In genomic region chr6:6843057-6843627, GRCh38 we compare ENCODE assay signal across 16 cellular contexts.
DNase-seq lines count a peak whose midpoint lies in the region; ATAC-seq and TF ChIP-seq lines count a peak whose summit lies in the region.
"Had no signal": no experiment of that assay in that cellular context is flagged by ENCODE, and none has a peak within 500 bp of the region (broad histone marks: within the 10 kb centered on the region; RNA-seq: fewer than 3 reads in every experiment).

No MANE protein-coding gene starts in this region.

- peaks cover 7 to 9% of the 10 kb centered on the region in 2 donors for H3K36me3 Mint-ChIP-seq in activated T-cell treated with anti-CD3 and anti-CD28 coated beads, Interleukin-2, amount 50 U/mL, for 72 hours (ENCODE audit: insufficient read depth in 2 of 2)
- H3K36me3 Mint-ChIP-seq in activated naive CD4-positive, alpha-beta T cell treated with anti-CD3 and anti-CD28 coated beads, Interleukin-2, amount 50 U/mL, for 72 hours = peaks cover 0 to 5% of the 10 kb centered on the region in 2 donors

- TF ChIP-seq CTCF in choroid plexus epithelial cell (conservative IDR thresholded peaks at IDR 0.05; ENCODE audit: low read depth, low read length) (no peak), lower lobe of right lung (IDR thresholded peaks at IDR 0.05) (no peak)

- H3K4me1 ChIP-seq in HUES6 (ENCODE audit: control insufficient read depth, insufficient read depth, low read length) (peaks cover 16% of the 10 kb centered on the region), lower lobe of right lung (peaks cover 6% of the 10 kb centered on the region)
- H3K4me1 ChIP-seq: esophagus muscularis mucosa had no signal

- peaks cover 31% of the 10 kb centered on the region for H3K27me3 Mint-ChIP-seq in activated T-cell treated with anti-CD3 and anti-CD28 coated beads, Interleukin-2, amount 50 U/mL, for 72 hours (ENCODE audit: low read depth)

- H3K9ac ChIP-seq in HUES6 (ENCODE audit: low read length) = no peak overlapping the region

- intact Hi-C loops in lower lobe of right lung (cut with DNase I) = no loop called here

- DNase-seq in AG08396 (ENCODE audit: low spot score) (peak; percentile 28), choroid plexus epithelial cell (ENCODE audit: low read depth) (peak; percentile 52), lower lobe of right lung (no peak)
- DNase-seq in activated CD8-positive, alpha-beta memory T cell treated with anti-CD3 and anti-CD28 coated beads, Interleukin-2, amount 50 U/mL, for 48 hours = no peak
- DNase-seq in activated CD4-positive, alpha-beta T cell treated with anti-CD3 and anti-CD28 coated beads for 48 hours = no peak
- DNase-seq in activated T-cell treated with anti-CD3 and anti-CD28 coated beads, Interleukin-2, amount 50 U/mL, for 72 hours = no peak
- DNase-seq in activated naive CD4-positive, alpha-beta T cell treated with anti-CD3 and anti-CD28 coated beads, Interleukin-2, amount 50 U/mL, for 72 hours (ENCODE audit: low spot score in 2 of 2) = no peak
- DNase-seq: activated CD4-positive, alpha-beta T cell treated with anti-CD3 and anti-CD28 coated beads, Interleukin-2, amount 50 U/mL, for 4 hours; activated gamma-delta T cell treated with Interleukin-2 at 50 U/mL for 16 hours; MV-4-11; upper lobe of left lung had no signal

- H3K36me3 ChIP-seq in HUES6 (ENCODE audit: control insufficient read depth, insufficient read depth, low read length) (no peaks in the 10 kb centered on the region), lower lobe of right lung (no peaks in the 10 kb centered on the region)
- H3K36me3 ChIP-seq: esophagus muscularis mucosa, upper lobe of left lung had no signal

- H3K27me3 ChIP-seq in HUES6 (ENCODE audit: control insufficient read depth, insufficient read depth, low read length) (peaks cover 8% of the 10 kb centered on the region; the same call in 1 of the 2 replicates), lower lobe of right lung (ENCODE audit: low read depth) (no peaks in the 10 kb centered on the region)
- H3K27me3 ChIP-seq: esophagus muscularis mucosa, upper lobe of left lung had no signal

- H3K4me1 Mint-ChIP-seq in activated T-cell treated with anti-CD3 and anti-CD28 coated beads, Interleukin-2, amount 50 U/mL, for 72 hours (ENCODE audit: low read depth) = no peaks in the 10 kb centered on the region

- no peak overlapping the region for H3K27ac Mint-ChIP-seq in activated T-cell treated with anti-CD3 and anti-CD28 coated beads, Interleukin-2, amount 50 U/mL, for 72 hours
- no peak overlapping the region for H3K27ac Mint-ChIP-seq in activated naive CD4-positive, alpha-beta T cell treated with anti-CD3 and anti-CD28 coated beads, Interleukin-2, amount 50 U/mL, for 72 hours

- H3K4me3 ChIP-seq in HUES6 (ENCODE audit: low read depth, low read length) (no peak overlapping the region), choroid plexus epithelial cell (ENCODE audit: low read depth, low read length) (no peak overlapping the region), lower lobe of right lung (no peak overlapping the region)
- H3K4me3 ChIP-seq: esophagus muscularis mucosa, GM12878, upper lobe of left lung had no signal

- H3K9me3 Mint-ChIP-seq in activated T-cell treated with anti-CD3 and anti-CD28 coated beads, Interleukin-2, amount 50 U/mL, for 72 hours = peaks cover 3 to 9% of the 10 kb centered on the region in 2 donors
- H3K9me3 Mint-ChIP-seq in activated naive CD4-positive, alpha-beta T cell treated with anti-CD3 and anti-CD28 coated beads, Interleukin-2, amount 50 U/mL, for 72 hours = peaks cover 11 to 12% of the 10 kb centered on the region in 2 donors

- H3K9me3 ChIP-seq in HUES6 (ENCODE audit: control insufficient read depth, insufficient read depth, low read depth, low read length) (peaks cover 4% of the 10 kb centered on the region; the same call in 1 of the 2 replicates), lower lobe of right lung (peaks cover 7% of the 10 kb centered on the region)

- no peak overlapping the region for H3K4me3 Mint-ChIP-seq in activated T-cell treated with anti-CD3 and anti-CD28 coated beads, Interleukin-2, amount 50 U/mL, for 72 hours
- H3K4me3 Mint-ChIP-seq: central memory CD8-positive, alpha-beta T cell had no signal

- H3K27ac ChIP-seq in HUES6 (ENCODE audit: low read depth, low read length) (peak overlapping the region; percentile 34; the same call in 1 of the 2 replicates), lower lobe of right lung (no peak overlapping the region)
- H3K27ac ChIP-seq: esophagus muscularis mucosa, upper lobe of left lung had no signal

- ATAC-seq in lower lobe of right lung = peak; percentile 17 to 67
- ATAC-seq in activated T-cell treated with anti-CD3 and anti-CD28 coated beads, Interleukin-2, amount 50 U/mL, for 72 hours (replicated peaks in 1 of 2) = no peak
- no peak for ATAC-seq in activated naive CD4-positive, alpha-beta T cell treated with anti-CD3 and anti-CD28 coated beads, Interleukin-2, amount 50 U/mL, for 72 hours
- ATAC-seq: GM12878, Panc1 had no signal

Comparison
In these comparisons a context has a peak if more than half of its experiments do, and no peak if none do; other contexts are left out.
1. DNase-seq: peak in AG08396 (single experiment) and choroid plexus epithelial cell (single experiment); none in lower lobe of right lung (single experiment), activated CD8-positive, alpha-beta memory T cell treated with anti-CD3 and anti-CD28 coated beads, Interleukin-2, amount 50 U/mL, for 48 hours (single experiment), activated CD4-positive, alpha-beta T cell treated with anti-CD3 and anti-CD28 coated beads for 48 hours (single experiment), activated T-cell treated with anti-CD3 and anti-CD28 coated beads, Interleukin-2, amount 50 U/mL, for 72 hours (0 of 2) and activated naive CD4-positive, alpha-beta T cell treated with anti-CD3 and anti-CD28 coated beads, Interleukin-2, amount 50 U/mL, for 72 hours (0 of 2).
2. ATAC-seq: peak in lower lobe of right lung (2 of 2); none in activated T-cell treated with anti-CD3 and anti-CD28 coated beads, Interleukin-2, amount 50 U/mL, for 72 hours (0 of 2) and activated naive CD4-positive, alpha-beta T cell treated with anti-CD3 and anti-CD28 coated beads, Interleukin-2, amount 50 U/mL, for 72 hours (0 of 2).